Comparison of ENCODE assay signal across 10 cellular contexts in genomic region chr2:62313433-62314227, GRCh38.
DNase-seq lines count a peak whose midpoint lies in the region; ATAC-seq and TF ChIP-seq lines count a peak whose summit lies in the region.
"Had no signal": no experiment of that assay in that cellular context is flagged by ENCODE, and none has a peak within 500 bp of the region (broad histone marks: within the 10 kb centered on the region; RNA-seq: fewer than 3 reads in every experiment).

No MANE protein-coding gene starts in this region.

- H3K4me1 Mint-ChIP-seq in activated CD8-positive, alpha-beta T cell treated with anti-CD3 and anti-CD28 coated beads, Interleukin-2, amount 10 ng/mL, durations not matched to agents 7 days and 5 days (ENCODE audit: low read depth), result peaks cover 70% of the 10 kb centered on the region
- peaks cover 28% of the 10 kb centered on the region for H3K4me1 Mint-ChIP-seq in endothelial cell (ENCODE audit: unreplicated experiment)

- H3K27me3 ChIP-seq in breast epithelium, result no peaks in the 10 kb centered on the region

- peak overlapping the region; percentile 95 for H3K27ac Mint-ChIP-seq in activated CD8-positive, alpha-beta T cell treated with anti-CD3 and anti-CD28 coated beads, Interleukin-2, amount 10 ng/mL, durations not matched to agents 7 days and 5 days
- no peak overlapping the region for H3K27ac Mint-ChIP-seq in endothelial cell (ENCODE audit: unreplicated experiment)

- TF ChIP-seq CTCF in endothelial cell (IDR thresholded peaks at IDR 0.05; ENCODE audit: unreplicated experiment), result no peak
- TF ChIP-seq CTCF in breast epithelium (IDR thresholded peaks at IDR 0.05), result no peak

- intact Hi-C loops in left ventricle myocardium superior (cut with micrococcal nuclease) (no loop called here), breast epithelium (cut with DNase I; ENCODE audit: low total_unique reads) (no loop called here)

- H3K27ac ChIP-seq in breast epithelium, result no peak overlapping the region

- H3K4me3 ChIP-seq in breast epithelium, result no peak overlapping the region

- POLR2A ChIA-PET in activated CD8-positive, alpha-beta T cell treated with anti-CD3 and anti-CD28 coated beads, Interleukin-2, amount 10 ng/mL, durations not matched to agents 7 days and 5 days (lab: Charles Lee), result interaction anchor here (0.6 to 1.2 kb wide), 5 partner anchors 8 to 118 kb away, joined by 3 to 8 read pairs (median 4); partner anchors contain the start of gene B3GNT2

- H3K9me3 Mint-ChIP-seq in activated CD8-positive, alpha-beta T cell treated with anti-CD3 and anti-CD28 coated beads, Interleukin-2, amount 10 ng/mL, durations not matched to agents 7 days and 5 days (ENCODE audit: insufficient read depth), result no peaks in the 10 kb centered on the region
- no peaks in the 10 kb centered on the region for H3K9me3 Mint-ChIP-seq in endothelial cell (ENCODE audit: unreplicated experiment)

- peak overlapping the region; percentile 60 for H3K4me3 Mint-ChIP-seq in activated CD8-positive, alpha-beta T cell treated with anti-CD3 and anti-CD28 coated beads, Interleukin-2, amount 10 ng/mL, durations not matched to agents 7 days and 5 days
- H3K4me3 Mint-ChIP-seq in endothelial cell (ENCODE audit: unreplicated experiment), result no peak overlapping the region

- H3K9me3 ChIP-seq in breast epithelium, result no peaks in the 10 kb centered on the region

- no peaks in the 10 kb centered on the region for H3K4me1 ChIP-seq in breast epithelium

- H3K27me3 Mint-ChIP-seq in activated CD8-positive, alpha-beta T cell treated with anti-CD3 and anti-CD28 coated beads, Interleukin-2, amount 10 ng/mL, durations not matched to agents 7 days and 5 days (ENCODE audit: low read depth), result no peaks in the 10 kb centered on the region
- peaks cover 1% of the 10 kb centered on the region for H3K27me3 Mint-ChIP-seq in endothelial cell (ENCODE audit: unreplicated experiment)

- DNase-seq in GDM1 (lab: John Stamatoyannopoulos, UW) (peak; percentile 67), left ventricle myocardium superior (no peak), endothelial cell (ENCODE audit: low spot score) (no peak), breast epithelium (ENCODE audit: low spot score in 2 of 2) (no peak), NCI-H2107 treated with DMSO at 0.1 percent for 48 hours (lab: John Stamatoyannopoulos, UW; ENCODE audit: unreplicated experiment) (no peak)
- peak; percentile 87 for DNase-seq in activated CD8-positive, alpha-beta T cell treated with anti-CD3 and anti-CD28 coated beads, Interleukin-2, amount 10 ng/mL, durations not matched to agents 7 days and 5 days
- DNase-seq: anterior cingulate cortex, NCI-H526 treated with DMSO at 0.1 percent for 48 hours had no signal

- H3K36me3 ChIP-seq in breast epithelium, result no peaks in the 10 kb centered on the region

- CTCF ChIA-PET in activated CD8-positive, alpha-beta T cell treated with anti-CD3 and anti-CD28 coated beads, Interleukin-2, amount 10 ng/mL, durations not matched to agents 7 days and 5 days (lab: Charles Lee), result interaction anchor here (1.0 to 2.2 kb wide), 5 partner anchors 8 to 21 kb away, joined by 3 to 16 read pairs (median 3); no protein-coding TSS in a partner anchor

- TF ChIP-seq POLR2A in breast epithelium (IDR thresholded peaks at IDR 0.05), result no peak

- ATAC-seq in GM19438 (IDR thresholded peaks at IDR 0.05; ENCODE audit: low read depth, unreplicated experiment) (peak; percentile 81), HG03159 (IDR thresholded peaks at IDR 0.05; ENCODE audit: unreplicated experiment) (peak; percentile 52), left ventricle myocardium superior (no peak)
- peak; percentile 90 for ATAC-seq in activated CD8-positive, alpha-beta T cell treated with anti-CD3 and anti-CD28 coated beads, Interleukin-2, amount 10 ng/mL, durations not matched to agents 7 days and 5 days

- peaks cover 4% of the 10 kb centered on the region for H3K36me3 Mint-ChIP-seq in activated CD8-positive, alpha-beta T cell treated with anti-CD3 and anti-CD28 coated beads, Interleukin-2, amount 10 ng/mL, durations not matched to agents 7 days and 5 days (ENCODE audit: low read depth)
- H3K36me3 Mint-ChIP-seq in endothelial cell (ENCODE audit: low read depth, unreplicated experiment), result no peaks in the 10 kb centered on the region

Comparison
In these comparisons a context has a peak if more than half of its experiments do, and no peak if none do; other contexts are left out.
1. DNase-seq: peak in GDM1 (single experiment) and activated CD8-positive, alpha-beta T cell treated with anti-CD3 and anti-CD28 coated beads, Interleukin-2, amount 10 ng/mL, durations not matched to agents 7 days and 5 days (single experiment); none in left ventricle myocardium superior (single experiment), endothelial cell (single experiment), breast epithelium (0 of 2) and NCI-H2107 treated with DMSO at 0.1 percent for 48 hours (single experiment).